8 cellular contexts compared by ENCODE assay signal in the genomic region with DNA sequence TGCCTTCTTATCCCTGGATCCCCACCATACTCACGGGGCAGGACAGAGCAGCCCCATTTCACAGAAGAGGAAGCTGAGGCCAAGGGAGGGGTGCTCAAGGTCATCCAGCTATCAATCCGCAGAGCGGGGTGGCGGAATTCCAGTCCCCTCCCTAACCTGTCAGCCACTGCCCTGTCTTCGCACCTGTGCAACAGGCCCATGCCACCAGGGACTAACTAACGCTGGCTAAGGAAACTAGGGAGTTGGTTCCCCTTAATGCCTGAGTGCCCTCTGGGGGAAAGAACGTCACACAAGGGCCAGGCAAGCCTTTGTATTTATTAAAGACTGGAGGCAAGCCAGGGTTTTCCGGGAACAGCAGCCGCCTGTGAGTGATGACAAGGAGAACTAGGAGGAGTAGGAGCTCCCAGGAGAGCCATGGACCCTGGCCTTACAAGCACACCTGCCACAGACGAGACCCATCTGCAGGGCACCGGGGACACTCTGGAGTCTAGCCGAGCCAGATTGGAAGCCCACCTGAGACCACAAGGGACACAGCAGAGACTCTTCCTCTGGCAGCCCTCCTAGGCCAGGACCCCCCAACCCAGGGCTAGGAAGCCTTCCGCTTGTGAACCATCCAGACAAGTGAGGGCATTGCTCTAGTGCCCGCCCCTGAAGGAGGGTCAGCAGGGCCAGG.
A peak's percentile ranks its signal among the peaks of the same experiment; 100 is the strongest.
DNase-seq lines count a peak whose midpoint lies in the region; ATAC-seq and TF ChIP-seq lines count a peak whose summit lies in the region.

No MANE protein-coding gene starts in this region.

- no TSS peak for BruUV-seq in Caco-2 (replicated peaks; lab: Mats Ljungman, UMichigan)

- intact Hi-C loops in Caco-2 (cut with micrococcal nuclease; ENCODE audit: unreplicated experiment) = no loop called here

- CTCF ChIA-PET in Caco-2 (lab: Charles Lee) = no interaction called here

- POLR2A ChIA-PET in Caco-2 (lab: Charles Lee) = no interaction called here

- peak overlapping the region; percentile 100 for H3K27ac ChIP-seq in cardiac muscle cell

- H3K27me3 ChIP-seq in Caco-2 (replicated peaks; ENCODE audit: control insufficient read depth, insufficient read depth, low read length) (no peaks in the 10 kb centered on the region), cardiac muscle cell (no peaks in the 10 kb centered on the region)

- peak overlapping the region; percentile 16 for H3K27ac Mint-ChIP-seq in Caco-2 (ENCODE audit: unreplicated experiment)
- peak overlapping the region; percentile 35 for H3K27ac Mint-ChIP-seq in activated naive CD8-positive, alpha-beta T cell treated with anti-CD3 and anti-CD28 coated beads, Interleukin-2, amount 50 U/mL, for 24 hours

- no peak for ATAC-seq in activated naive CD8-positive, alpha-beta T cell treated with anti-CD3 and anti-CD28 coated beads, Interleukin-2, amount 50 U/mL, for 24 hours
- no peak for ATAC-seq in GM21576 (IDR thresholded peaks at IDR 0.05; ENCODE audit: unreplicated experiment)

- H3K9me3 ChIP-seq in Caco-2 = no peaks in the 10 kb centered on the region
- no peaks in the 10 kb centered on the region for H3K9me3 ChIP-seq in cardiac muscle cell (ENCODE audit: low read depth)

- peaks cover 99% of the 10 kb centered on the region for H3K36me3 Mint-ChIP-seq in Caco-2 (ENCODE audit: insufficient read depth, unreplicated experiment)
- H3K36me3 Mint-ChIP-seq in activated naive CD8-positive, alpha-beta T cell treated with anti-CD3 and anti-CD28 coated beads, Interleukin-2, amount 50 U/mL, for 24 hours (ENCODE audit: low read depth) = peaks cover 77% of the 10 kb centered on the region

- H3K4me3 Mint-ChIP-seq in Caco-2 (ENCODE audit: unreplicated experiment) = no peak overlapping the region
- no peak overlapping the region for H3K4me3 Mint-ChIP-seq in activated naive CD8-positive, alpha-beta T cell treated with anti-CD3 and anti-CD28 coated beads, Interleukin-2, amount 50 U/mL, for 24 hours

- DNase-seq in Caco-2 (no peak), cardiac muscle cell (ENCODE audit: low read depth in 1 of 2, low spot score in 1 of 2) (peak; percentile 79 to 92), renal cortical epithelial cell (ENCODE audit: low read depth) (peak; percentile 47), T-helper 9 cell (no peak), RKO (ENCODE audit: low spot score) (no peak)
- no peak for DNase-seq in activated naive CD8-positive, alpha-beta T cell treated with anti-CD3 and anti-CD28 coated beads, Interleukin-2, amount 50 U/mL, for 24 hours
- no peak for DNase-seq in activated effector memory CD4-positive, alpha-beta T cell treated with Interleukin-2 at 50 U/mL for 16 hours

- H3K36me3 ChIP-seq in Caco-2 (ENCODE audit: control insufficient read depth, insufficient read depth, low read length) = peaks cover 9% of the 10 kb centered on the region
- peaks cover 49% of the 10 kb centered on the region for H3K36me3 ChIP-seq in cardiac muscle cell

- H3K4me1 ChIP-seq in Caco-2 (peaks cover 3% of the 10 kb centered on the region), cardiac muscle cell (ENCODE audit: low read depth) (peaks cover 36% of the 10 kb centered on the region)

- TF ChIP-seq CTCF in Caco-2 (IDR thresholded peaks at IDR 0.05; ENCODE audit: insufficient read depth in 1 of 2, low read depth in 1 of 2, low read length in 1 of 2, severe bottlenecking in 1 of 2, unreplicated experiment in 1 of 2) (no peak), cardiac muscle cell (IDR thresholded peaks at IDR 0.05; ENCODE audit: low read depth, low read length) (peak; percentile 8)

- H3K4me1 Mint-ChIP-seq in Caco-2 (ENCODE audit: low read depth, unreplicated experiment) = peaks cover 8% of the 10 kb centered on the region
- peaks cover 19% of the 10 kb centered on the region for H3K4me1 Mint-ChIP-seq in activated naive CD8-positive, alpha-beta T cell treated with anti-CD3 and anti-CD28 coated beads, Interleukin-2, amount 50 U/mL, for 24 hours

- no peaks in the 10 kb centered on the region for H3K9me3 Mint-ChIP-seq in Caco-2 (ENCODE audit: unreplicated experiment)
- H3K9me3 Mint-ChIP-seq in activated naive CD8-positive, alpha-beta T cell treated with anti-CD3 and anti-CD28 coated beads, Interleukin-2, amount 50 U/mL, for 24 hours = no peaks in the 10 kb centered on the region

- no peaks in the 10 kb centered on the region for H3K27me3 Mint-ChIP-seq in Caco-2 (ENCODE audit: insufficient read depth, unreplicated experiment)
- H3K27me3 Mint-ChIP-seq in activated naive CD8-positive, alpha-beta T cell treated with anti-CD3 and anti-CD28 coated beads, Interleukin-2, amount 50 U/mL, for 24 hours = no peaks in the 10 kb centered on the region

- H3K4me3 ChIP-seq in Caco-2 (ENCODE audit: low read depth, low read length) = no peak overlapping the region
- H3K4me3 ChIP-seq in cardiac muscle cell = no peak overlapping the region

Comparison
In these comparisons a context has a peak if more than half of its experiments do, and no peak if none do; other contexts are left out.
1. DNase-seq: peak in cardiac muscle cell (2 of 2) and renal cortical epithelial cell (single experiment); none in Caco-2 (0 of 2), activated naive CD8-positive, alpha-beta T cell treated with anti-CD3 and anti-CD28 coated beads, Interleukin-2, amount 50 U/mL, for 24 hours (single experiment), T-helper 9 cell (single experiment), activated effector memory CD4-positive, alpha-beta T cell treated with Interleukin-2 at 50 U/mL for 16 hours (single experiment) and RKO (single experiment).